ENCODE assay signal across 28 cellular contexts in genomic region chr13:71619096-71619495, GRCh38.
"Had no signal": no experiment of that assay in that cellular context is flagged by ENCODE, and none has a peak within 500 bp of the region (broad histone marks: within the 10 kb centered on the region; RNA-seq: fewer than 3 reads in every experiment).

No MANE protein-coding gene starts in this region.

- FAIRE-seq: TTC549 had no signal

- H3K9ac ChIP-seq: KMS-11 had no signal

- H3K27ac ChIP-seq: brain microvascular endothelial cell, KMS-11 had no signal

- H3K36me3 ChIP-seq: adrenal gland, brain microvascular endothelial cell had no signal

- DNase-seq: activated CD4-positive, alpha-beta T cell treated with anti-CD3 and anti-CD28 coated beads, Interleukin-2, amount 10 ng/mL, durations not matched to agents 7 days and 5 days; activated CD4-positive, alpha-beta T cell treated with anti-CD3 and anti-CD28 coated beads, Interleukin-2, amount 50 U/mL, for 48 hours; activated CD8-positive, alpha-beta memory T cell treated with anti-CD3 and anti-CD28 coated beads, Interleukin-2, amount 50 U/mL, for 4 hours; activated gamma-delta T cell treated with Interleukin-2 at 50 U/mL for 16 hours; activated naive CD4-positive, alpha-beta T cell treated with anti-CD3 and anti-CD28 coated beads for 36 hours; activated T-cell treated with anti-CD3 and anti-CD28 coated beads for 4 hours; activated T-cell treated with anti-CD3 and anti-CD28 coated beads, Interleukin-2, amount 50 U/mL, for 4 hours; adrenal gland; anterior cingulate cortex; brain microvascular endothelial cell; central memory CD4-positive, alpha-beta T cell; MM.1S; MV-4-11; NCI-H1105; NCI-H1417 treated with DMSO at 0.1 percent for 48 hours; NCI-H187 treated with DMSO at 0.1 percent for 48 hours; NCI-H2081; NCI-H2171 treated with DMSO at 0.1 percent for 48 hours; NCI-H2227 treated with DMSO at 0.1 percent for 48 hours; NCI-H446; NCI-H510A treated with DMSO at 0.1 percent for 48 hours; NCI-H526 treated with DMSO at 0.1 percent for 48 hours; NCI-H774; SHP77 treated with DMSO at 0.1 percent for 48 hours; T-helper 1 cell; T-helper 2 cell had no signal

- H3K9me3 ChIP-seq: adrenal gland had no signal

- H3K4me3 ChIP-seq: adrenal gland had no signal

- H3K27me3 ChIP-seq: adrenal gland, brain microvascular endothelial cell had no signal

- H3K4me2 ChIP-seq: KMS-11 had no signal
